Comparison of ENCODE assay signal across 8 cellular contexts in genomic region chr14:103607039-103607668, GRCh38. TPM values are rescaled to one million over a fixed set of nuclear protein-coding genes. Genes with fewer than 3 reads are reported as not detected.
DNase-seq lines count a peak whose midpoint lies in the region; ATAC-seq and TF ChIP-seq lines count a peak whose summit lies in the region.

No MANE protein-coding gene starts in this region.

- no peak overlapping the region for H3K27ac ChIP-seq in liver (ENCODE audit: low read depth in 1 of 2, low read length in 2 of 2)

- ATAC-seq in HG02981 (IDR thresholded peaks at IDR 0.05; ENCODE audit: unreplicated experiment), result peak; percentile 59
- ATAC-seq in GM18519 (IDR thresholded peaks at IDR 0.05; ENCODE audit: low FRiP score, unreplicated experiment), result no peak

- peak; percentile 36 for TF ChIP-seq CTCF in GM10266 (IDR thresholded peaks at IDR 0.05; ENCODE audit: control insufficient read depth, insufficient read depth, low read depth, missing control alignments)
- peak; percentile 13 for TF ChIP-seq CTCF in liver (IDR thresholded peaks at IDR 0.05; ENCODE audit: low read depth, low read length, missing input control)

- peaks cover 6% of the 10 kb centered on the region for H3K36me3 Mint-ChIP-seq in activated CD4-positive, alpha-beta T cell treated with anti-CD3 and anti-CD28 coated beads, Interleukin-2, amount 10 ng/mL, durations not matched to agents 24 days and 14 days (ENCODE audit: low read depth)
- H3K36me3 Mint-ChIP-seq in dendritic cell treated with granulocyte-macrophage colony-stimulating factor and Interleukin-4, amounts not matched to agents 40 ng/mL and 50 ng/mL, for 4 days (ENCODE audit: low read depth), result peaks cover 18% of the 10 kb centered on the region

- peaks cover 0 to 11% (median 2%) of the 10 kb centered on the region in 4 donors for H3K4me1 ChIP-seq in liver (ENCODE audit: control insufficient read depth in 4 of 4, insufficient read depth in 4 of 4, low read length in 3 of 4)

- H3K27me3 ChIP-seq in liver (ENCODE audit: control insufficient read depth in 4 of 4, insufficient read depth in 4 of 4, low read length in 3 of 4), result no peaks in the 10 kb centered on the region

- H3K9me3 ChIP-seq in liver (ENCODE audit: control insufficient read depth in 4 of 4, low read length in 3 of 4), result peaks cover 0 to 9% (median 2%) of the 10 kb centered on the region in 4 donors

- peak overlapping the region; percentile 73 for H3K4me3 Mint-ChIP-seq in activated CD4-positive, alpha-beta T cell treated with anti-CD3 and anti-CD28 coated beads, Interleukin-2, amount 10 ng/mL, durations not matched to agents 24 days and 14 days
- H3K4me3 Mint-ChIP-seq in dendritic cell treated with granulocyte-macrophage colony-stimulating factor and Interleukin-4, amounts not matched to agents 40 ng/mL and 50 ng/mL, for 4 days, result peak overlapping the region; percentile 73

- TF ChIP-seq RAD21 in liver (IDR thresholded peaks at IDR 0.05), result peak; percentile 59 to 69

- peaks cover 20% of the 10 kb centered on the region for H3K4me1 Mint-ChIP-seq in activated CD4-positive, alpha-beta T cell treated with anti-CD3 and anti-CD28 coated beads, Interleukin-2, amount 10 ng/mL, durations not matched to agents 24 days and 14 days
- peaks cover 60% of the 10 kb centered on the region for H3K4me1 Mint-ChIP-seq in dendritic cell treated with granulocyte-macrophage colony-stimulating factor and Interleukin-4, amounts not matched to agents 40 ng/mL and 50 ng/mL, for 4 days (ENCODE audit: low read depth)

- intact Hi-C loops in activated CD4-positive, alpha-beta T cell treated with anti-CD3 and anti-CD28 coated beads, Interleukin-2, amount 10 ng/mL, durations not matched to agents 24 days and 14 days (cut with micrococcal nuclease), result loop anchor here (2.0 kb wide), 1 partner anchor 22 kb away; the partner anchor contains the start of gene KLC1
- intact Hi-C loops in dendritic cell treated with granulocyte-macrophage colony-stimulating factor and Interleukin-4, amounts not matched to agents 40 ng/mL and 50 ng/mL, for 4 days (cut with micrococcal nuclease), result loop anchor here (5.0 kb wide), 1 partner anchor 70 kb away; no protein-coding TSS in a partner anchor

- H3K27me3 Mint-ChIP-seq in activated CD4-positive, alpha-beta T cell treated with anti-CD3 and anti-CD28 coated beads, Interleukin-2, amount 10 ng/mL, durations not matched to agents 24 days and 14 days, result peaks cover 19% of the 10 kb centered on the region
- peaks cover 43% of the 10 kb centered on the region for H3K27me3 Mint-ChIP-seq in dendritic cell treated with granulocyte-macrophage colony-stimulating factor and Interleukin-4, amounts not matched to agents 40 ng/mL and 50 ng/mL, for 4 days

- peak overlapping the region; percentile 82 for H3K27ac Mint-ChIP-seq in activated CD4-positive, alpha-beta T cell treated with anti-CD3 and anti-CD28 coated beads, Interleukin-2, amount 10 ng/mL, durations not matched to agents 24 days and 14 days
- peak overlapping the region; percentile 71 for H3K27ac Mint-ChIP-seq in dendritic cell treated with granulocyte-macrophage colony-stimulating factor and Interleukin-4, amounts not matched to agents 40 ng/mL and 50 ng/mL, for 4 days

- DNase-seq in GM10266 (ENCODE audit: extremely low spot score) (no peak), NCI-H510A (lab: John Stamatoyannopoulos, UW) (peak; percentile 51)
- peak; percentile 88 for DNase-seq in activated CD4-positive, alpha-beta T cell treated with anti-CD3 and anti-CD28 coated beads, Interleukin-2, amount 10 ng/mL, durations not matched to agents 24 days and 14 days
- DNase-seq in stimulated activated CD8-positive, alpha-beta memory T cell treated with anti-CD3 and anti-CD28 coated beads, Interleukin-2, amount 100 ng/mL, for 48 hours (ENCODE audit: low read depth in 2 of 2), result peak; percentile 49 to 52

- peaks cover 7% of the 10 kb centered on the region for H3K9me3 Mint-ChIP-seq in activated CD4-positive, alpha-beta T cell treated with anti-CD3 and anti-CD28 coated beads, Interleukin-2, amount 10 ng/mL, durations not matched to agents 24 days and 14 days
- peaks cover 17% of the 10 kb centered on the region for H3K9me3 Mint-ChIP-seq in dendritic cell treated with granulocyte-macrophage colony-stimulating factor and Interleukin-4, amounts not matched to agents 40 ng/mL and 50 ng/mL, for 4 days

- H3K9ac ChIP-seq in liver (ENCODE audit: low read depth in 1 of 2, low read length in 2 of 2), result no peak overlapping the region

- 12% methylated on average over 25 of the region's 25 CpGs for WGBS in liver

- H3K36me3 ChIP-seq in liver (ENCODE audit: control insufficient read depth in 4 of 4, insufficient read depth in 3 of 4, low read depth in 1 of 4, low read length in 3 of 4), result no peaks in the 10 kb centered on the region

- H3K4me3 ChIP-seq in liver (ENCODE audit: low read depth in 1 of 3, low read length in 3 of 3), result no peak overlapping the region

TF ChIP-seq in liver, 16 proteins besides CTCF, POLR2A, EP300 and RAD21:
- TF ChIP-seq MAX (IDR thresholded peaks at IDR 0.05), result peak; percentile 85
- no peak for TF ChIP-seq ZBTB33 (IDR thresholded peaks at IDR 0.05)
- TF ChIP-seq HNF4G (IDR thresholded peaks at IDR 0.05), result no peak
- TF ChIP-seq RXRA (IDR thresholded peaks at IDR 0.05), result peak in 1 of 2 donors; percentile 12
- TF ChIP-seq FOXA1 (IDR thresholded peaks at IDR 0.05), result no peak
- TF ChIP-seq REST (IDR thresholded peaks at IDR 0.05), result no peak
- TF ChIP-seq SP1 (IDR thresholded peaks at IDR 0.05), result peak; percentile 39
- no peak for TF ChIP-seq EGR1 (IDR thresholded peaks at IDR 0.05; ENCODE audit: low read depth in 2 of 2)
- no peak for TF ChIP-seq ATF3 (IDR thresholded peaks at IDR 0.05)
- peak; percentile 33 for TF ChIP-seq NR2F2 (IDR thresholded peaks at IDR 0.05)

RNA-seq across cellular contexts. Expression of gene KLC1, which starts 21.9 kb away (rescaled TPM):
- total RNA-seq in activated CD4-positive, alpha-beta T cell treated with anti-CD3 and anti-CD28 coated beads, Interleukin-2, amount 10 ng/mL, durations not matched to agents 24 days and 14 days, result 132 and 155 TPM in 2 replicates
- total RNA-seq in liver, result 100 to 1,000 TPM in 1 of 2 donors, 10 to 100 TPM in 1; 61.6 to 131 TPM
- 10 to 100 TPM; 22.9 to 30.4 TPM for polyA plus RNA-seq in liver

RNA-seq across cellular contexts. Expression of gene COA8, which starts 44.4 kb away (rescaled TPM):
- total RNA-seq in activated CD4-positive, alpha-beta T cell treated with anti-CD3 and anti-CD28 coated beads, Interleukin-2, amount 10 ng/mL, durations not matched to agents 24 days and 14 days, result 38.4 and 41.2 TPM in 2 replicates
- total RNA-seq in liver, result 10 to 100 TPM in 1 of 2 donors, 1 to 10 TPM in 1; 8.3 to 10.3 TPM
- 10 to 100 TPM; 23.8 to 35.5 TPM for polyA plus RNA-seq in liver

RNA-seq across cellular contexts. Expression of gene BAG5, which starts 44.7 kb away (rescaled TPM):
- total RNA-seq in activated CD4-positive, alpha-beta T cell treated with anti-CD3 and anti-CD28 coated beads, Interleukin-2, amount 10 ng/mL, durations not matched to agents 24 days and 14 days, result 32.1 and 33.9 TPM in 2 replicates
- 10 to 100 TPM; 12.0 to 12.5 TPM for total RNA-seq in liver
- polyA plus RNA-seq in liver, result 1 to 10 TPM; 5.4 to 5.6 TPM
